In genomic region chr16:1776991-1777374, GRCh38 we compare ENCODE assay signal across 18 cellular contexts.
"Had no signal": no experiment of that assay in that cellular context is flagged by ENCODE, and none has a peak within 500 bp of the region (broad histone marks: within the 10 kb centered on the region; RNA-seq: fewer than 3 reads in every experiment).

No MANE protein-coding gene starts in this region.

- H3K27me3 ChIP-seq: ovary, tibial artery, uterus had no signal

- H3K36me3 Mint-ChIP-seq: brain had no signal

- H3K9me3 Mint-ChIP-seq: activated naive CD8-positive, alpha-beta T cell treated with anti-CD3 and anti-CD28 coated beads for 36 hours; activated T-cell treated with anti-CD3 and anti-CD28 coated beads, Interleukin-2, amount 50 U/mL, for 72 hours; natural killer cell treated with Interleukin-12 subunit alpha and Interleukin-12 subunit beta and Interleukin-15 and Interleukin-18, amount 100 ng/mL, for 72 hours had no signal

- H3K4me3 ChIP-seq: coronary artery, ovary, tibial artery, uterus had no signal

- H3K9me3 ChIP-seq: ovary, tibial artery, uterus had no signal

- H3K36me3 ChIP-seq: ovary, uterus had no signal

- H3K27ac Mint-ChIP-seq: activated naive CD8-positive, alpha-beta T cell treated with anti-CD3 and anti-CD28 coated beads for 36 hours; activated T-cell treated with anti-CD3 and anti-CD28 coated beads, Interleukin-2, amount 50 U/mL, for 72 hours; natural killer cell treated with Interleukin-12 subunit alpha and Interleukin-12 subunit beta and Interleukin-15 and Interleukin-18, amount 100 ng/mL, for 72 hours had no signal

- DNase-seq: activated CD4-positive, alpha-beta T cell treated with anti-CD3 and anti-CD28 coated beads, Interleukin-2, amount 50 U/mL, for 48 hours; activated CD4-positive, CD25-positive, alpha-beta regulatory T cell treated with anti-CD3 and anti-CD28 coated beads, Interleukin-2, amount 50 U/mL, for 72 hours; activated gamma-delta T cell; activated naive CD8-positive, alpha-beta T cell treated with anti-CD3 and anti-CD28 coated beads for 36 hours; activated T-cell treated with anti-CD3 and anti-CD28 coated beads, Interleukin-2, amount 50 U/mL, for 72 hours; amygdala; central memory CD4-positive, alpha-beta T cell; hypothalamus; mesenchymal stem cell; stimulated activated CD4-positive, alpha-beta T cell treated with anti-CD3 and anti-CD28 coated beads, Interleukin-12 subunit alpha, Interleukin-12 subunit beta, amount 100 ng/mL, for 4 hours; stimulated activated naive CD4-positive, alpha-beta T cell; tibial artery; uterus had no signal

- H3K27me3 Mint-ChIP-seq: natural killer cell treated with Interleukin-12 subunit alpha and Interleukin-12 subunit beta and Interleukin-15 and Interleukin-18, amount 100 ng/mL, for 72 hours had no signal

- H3K4me3 Mint-ChIP-seq: activated naive CD8-positive, alpha-beta T cell treated with anti-CD3 and anti-CD28 coated beads for 36 hours; activated T-cell treated with anti-CD3 and anti-CD28 coated beads, Interleukin-2, amount 50 U/mL, for 72 hours; natural killer cell treated with Interleukin-12 subunit alpha and Interleukin-12 subunit beta and Interleukin-15 and Interleukin-18, amount 100 ng/mL, for 72 hours had no signal

- ATAC-seq: activated T-cell treated with anti-CD3 and anti-CD28 coated beads, Interleukin-2, amount 50 U/mL, for 72 hours; esophagus mucosa; natural killer cell treated with Interleukin-12 subunit alpha and Interleukin-12 subunit beta and Interleukin-15 and Interleukin-18, amount 100 ng/mL, for 72 hours had no signal

- H3K27ac ChIP-seq: coronary artery, ovary, tibial artery, uterus had no signal
